ENCODE assay signal across 17 cellular contexts in the genomic region with DNA sequence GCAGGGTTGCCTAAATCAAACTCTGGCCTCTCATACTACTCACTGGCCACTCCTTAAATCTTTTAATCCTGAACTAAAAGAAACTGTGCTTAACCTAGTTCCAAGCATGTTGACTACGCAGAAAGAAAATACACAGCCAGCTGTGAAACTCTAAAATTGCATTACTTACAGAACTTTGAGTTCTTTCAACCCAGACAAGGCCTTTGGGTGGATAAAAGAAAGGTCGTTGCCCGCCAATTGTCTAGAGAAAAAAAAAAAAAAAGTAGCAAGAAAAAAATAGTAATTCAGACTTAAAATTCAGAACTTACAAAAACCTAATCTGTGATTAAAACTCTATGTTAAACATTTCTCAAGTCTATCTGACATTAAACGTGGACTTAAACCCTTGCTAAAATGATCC. TPM values are rescaled to one million over a fixed set of nuclear protein-coding genes. Genes with fewer than 3 reads are reported as not detected.
DNase-seq lines count a peak whose midpoint lies in the region; ATAC-seq and TF ChIP-seq lines count a peak whose summit lies in the region.
"Had no signal": no experiment of that assay in that cellular context is flagged by ENCODE, and none has a peak within 500 bp of the region (broad histone marks: within the 10 kb centered on the region; RNA-seq: fewer than 3 reads in every experiment).

No MANE protein-coding gene starts in this region.

- WGBS in esophagus squamous epithelium, 2 donors, result 50 to 58% methylated on average over 4 of the region's 4 CpGs

- no peaks in the 10 kb centered on the region for H3K36me3 Mint-ChIP-seq in neural crest cell (ENCODE audit: low read depth)
- H3K36me3 Mint-ChIP-seq: stimulated activated effector memory CD8-positive, alpha-beta T cell treated with anti-CD3 and anti-CD28 coated beads, Interleukin-12 subunit alpha, Interleukin-12 subunit beta, amount 100 ng/mL, for 72 hours had no signal

- H3K27me3 ChIP-seq in cardiac muscle cell (no peaks in the 10 kb centered on the region), esophagus squamous epithelium (no peaks in the 10 kb centered on the region), A673 (replicated peaks; ENCODE audit: insufficient read depth, low read depth, low read length, poor library complexity) (no peaks in the 10 kb centered on the region)
- H3K27me3 ChIP-seq: upper lobe of left lung had no signal

- no peak for TF ChIP-seq POLR2A in esophagus squamous epithelium (IDR thresholded peaks at IDR 0.05)

- H3K4me3 Mint-ChIP-seq in neural crest cell, result peak overlapping the region; percentile 61
- H3K4me3 Mint-ChIP-seq: stimulated activated effector memory CD8-positive, alpha-beta T cell treated with anti-CD3 and anti-CD28 coated beads, Interleukin-12 subunit alpha, Interleukin-12 subunit beta, amount 100 ng/mL, for 72 hours had no signal

- H3K4me1 ChIP-seq in cardiac muscle cell (ENCODE audit: low read depth), result peaks cover 96% of the 10 kb centered on the region
- H3K4me1 ChIP-seq in esophagus squamous epithelium, result peaks cover 5 to 69% (median 28%) of the 10 kb centered on the region in 3 donors
- H3K4me1 ChIP-seq in A673 (ENCODE audit: insufficient read depth, low read length, poor library complexity, severe bottlenecking), result peaks cover 30% of the 10 kb centered on the region

- no peaks in the 10 kb centered on the region for H3K9me3 Mint-ChIP-seq in neural crest cell
- H3K9me3 Mint-ChIP-seq: stimulated activated effector memory CD8-positive, alpha-beta T cell treated with anti-CD3 and anti-CD28 coated beads, Interleukin-12 subunit alpha, Interleukin-12 subunit beta, amount 100 ng/mL, for 72 hours had no signal

- BruUV-seq in A673 (replicated peaks; lab: Mats Ljungman, UMichigan), result no TSS peak

- H3K36me3 ChIP-seq in cardiac muscle cell (no peaks in the 10 kb centered on the region), esophagus squamous epithelium (no peaks in the 10 kb centered on the region), A673 (ENCODE audit: insufficient read depth, low read length, poor library complexity, severe bottlenecking) (no peaks in the 10 kb centered on the region)
- H3K36me3 ChIP-seq: left lung, upper lobe of left lung had no signal

- H3K4me3 ChIP-seq in cardiac muscle cell (no peak overlapping the region), esophagus squamous epithelium (no peak overlapping the region), A673 (ENCODE audit: low read depth, low read length, poor library complexity, severe bottlenecking) (no peak overlapping the region)
- H3K4me3 ChIP-seq: left lung, psoas muscle, upper lobe of left lung had no signal

- no peaks in the 10 kb centered on the region for H3K27me3 Mint-ChIP-seq in neural crest cell (ENCODE audit: low read depth)

- no peak for TF ChIP-seq CTCF in cardiac muscle cell (IDR thresholded peaks at IDR 0.05; ENCODE audit: low read depth, low read length)
- no peak for TF ChIP-seq CTCF in esophagus squamous epithelium (IDR thresholded peaks at IDR 0.05)
- no peak for TF ChIP-seq CTCF in neural crest cell (conservative IDR thresholded peaks at IDR 0.05)
- TF ChIP-seq CTCF in A673 (conservative IDR thresholded peaks at IDR 0.05; ENCODE audit: low read depth, low read length), result no peak

- H3K27ac ChIP-seq in cardiac muscle cell (peak overlapping the region; percentile 94), esophagus squamous epithelium (peak overlapping the region in 3 of 4 donors; percentile 13 to 75 (median 53)), A673 (ENCODE audit: low read depth, low read length, poor library complexity, severe bottlenecking) (no peak overlapping the region)
- H3K27ac ChIP-seq: KMS-11, left lung, psoas muscle, upper lobe of left lung had no signal

- POLR2A ChIA-PET in A673 (lab: Charles Lee; ENCODE audit: low non-redundant PET), result interaction anchor here (0.7 kb wide), 1 partner anchor 52 kb away, joined by 8 read pairs; no protein-coding TSS in a partner anchor

- H3K9me3 ChIP-seq in cardiac muscle cell (ENCODE audit: low read depth) (no peaks in the 10 kb centered on the region), esophagus squamous epithelium (no peaks in the 10 kb centered on the region), A673 (ENCODE audit: low read depth, low read length, poor library complexity, severe bottlenecking) (no peaks in the 10 kb centered on the region)
- H3K9me3 ChIP-seq: left lung, psoas muscle, upper lobe of left lung had no signal

- CTCF ChIA-PET in A673 (lab: Charles Lee), result no interaction called here

- intact Hi-C loops in Right ventricle myocardium superior (cut with DNase I) (loop anchor here (10.0 kb wide), 1 partner anchor 73 kb away; no protein-coding TSS in a partner anchor), esophagus squamous epithelium (cut with DNase I) (no loop called here), A673 (cut with micrococcal nuclease; ENCODE audit: unreplicated experiment) (no loop called here)

- peaks cover 83% of the 10 kb centered on the region for H3K4me1 Mint-ChIP-seq in neural crest cell

- no peak for ATAC-seq in Right ventricle myocardium superior (ENCODE audit: poor library complexity)
- ATAC-seq: stimulated activated effector memory CD8-positive, alpha-beta T cell treated with anti-CD3 and anti-CD28 coated beads, Interleukin-12 subunit alpha, Interleukin-12 subunit beta, amount 100 ng/mL, for 72 hours had no signal

- DNase-seq in cardiac muscle cell (ENCODE audit: low read depth in 1 of 2, low spot score in 1 of 2) (no peak), Right ventricle myocardium superior (no peak), esophagus squamous epithelium (lab: John Stamatoyannopoulos, UW) (no peak), neural crest cell (ENCODE audit: low read depth, low spot score) (no peak), activated gamma-delta T cell treated with Interleukin-2 at 50 U/mL for 16 hours (no peak), NCI-H1436 treated with DMSO at 0.1 percent for 48 hours (lab: John Stamatoyannopoulos, UW) (no peak), A673 (ENCODE audit: low spot score) (no peak)
- no peak for DNase-seq in activated CD4-positive, CD25-positive, alpha-beta regulatory T cell (lab: John Stamatoyannopoulos, UW)
- DNase-seq: activated CD4-positive, alpha-beta T cell treated with anti-CD3 and anti-CD28 coated beads, Interleukin-2, amount 50 U/mL, for 48 hours; central memory CD4-positive, alpha-beta T cell; effector CD8-positive, alpha-beta T cell; left lung; NCI-H1092; psoas muscle; upper lobe of left lung had no signal

- H3K27ac Mint-ChIP-seq in neural crest cell (ENCODE audit: unreplicated experiment), result peak overlapping the region; percentile 31
- H3K27ac Mint-ChIP-seq: stimulated activated effector memory CD8-positive, alpha-beta T cell treated with anti-CD3 and anti-CD28 coated beads, Interleukin-12 subunit alpha, Interleukin-12 subunit beta, amount 100 ng/mL, for 72 hours had no signal

RNA-seq across cellular contexts. Expression of gene CCDC34, which starts 29.3 kb away (rescaled TPM):
- 9.1 and 21.1 TPM in 2 replicates for total RNA-seq in cardiac muscle cell
- polyA plus RNA-seq in cardiac muscle cell, result 12.8 and 19.0 TPM in 2 replicates
- total RNA-seq in Right ventricle myocardium superior, result 3.6 TPM
- 10 to 100 TPM in 1 of 4 donors, 1 to 10 TPM in 3; 1.3 to 10.4 (median 5.2) TPM for total RNA-seq in esophagus squamous epithelium
- total RNA-seq in neural crest cell, result 38.6 and 39.4 TPM in 2 replicates
- total RNA-seq in A673 (2021), result 101 and 105 TPM in 2 replicates
